Comparison of ENCODE assay signal across 1 cellular context in the genomic region with DNA sequence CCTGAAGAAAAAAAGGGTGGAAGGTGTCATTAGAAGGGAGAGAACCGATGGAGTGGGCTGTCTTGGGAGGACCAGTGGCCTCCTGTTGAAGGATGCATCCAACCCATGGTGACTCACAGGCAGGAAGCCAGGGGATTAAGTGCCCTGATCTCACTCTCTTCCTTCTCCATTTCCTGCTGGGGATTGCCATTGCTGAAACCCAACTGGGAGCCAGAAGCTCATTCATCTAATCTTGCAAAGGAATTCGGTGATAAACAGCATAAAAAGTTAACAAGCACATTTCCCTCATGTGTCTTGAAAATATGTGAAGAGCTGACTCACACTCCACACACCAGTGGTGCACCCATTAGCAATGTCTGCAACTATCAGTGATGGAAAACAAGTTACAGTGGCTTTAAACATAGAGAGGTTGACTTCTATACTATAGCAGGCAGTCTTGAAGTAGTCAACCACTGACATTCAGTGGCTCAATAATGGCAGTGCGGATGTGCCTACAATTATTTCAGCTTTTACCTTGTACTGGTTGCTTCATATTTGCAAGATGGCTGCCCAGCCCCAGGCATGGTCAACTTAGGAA.
TF ChIP-seq lines count a peak whose summit lies in the region.

No MANE protein-coding gene starts in this region.

TF ChIP-seq in K562, 482 proteins besides CTCF, POLR2A, EP300 and RAD21 (continued from another document and continues in another):
- TF ChIP-seq CREB1 (IDR thresholded peaks at IDR 0.05): no peak
- no peak for TF ChIP-seq CREB1 (CRISPR knock-in tag; IDR thresholded peaks at IDR 0.05)
- no peak for TF ChIP-seq POU5F1 (IDR thresholded peaks at IDR 0.05; ENCODE audit: borderline replicate concordance, low read depth, low read length, partially characterized antibody)
- TF ChIP-seq L3MBTL2 (IDR thresholded peaks at IDR 0.05): peak; percentile 17; the same call in 1 of the 2 replicates
- no peak for TF ChIP-seq FOXA1 (IDR thresholded peaks at IDR 0.05; ENCODE audit: borderline replicate concordance)
- TF ChIP-seq TEAD4 (IDR thresholded peaks at IDR 0.05; ENCODE audit: low read length): no peak; the same call in 1 of the 2 replicates
- TF ChIP-seq TEAD4 (CRISPR knock-in tag; IDR thresholded peaks at IDR 0.05; ENCODE audit: borderline replicate concordance): no peak
- TF ChIP-seq ATF1 (CRISPR knock-in tag; IDR thresholded peaks at IDR 0.05): no peak
- TF ChIP-seq ATF1 (tag; IDR thresholded peaks at IDR 0.05): 0 out of 2 replicates have a peak, but pooled peaks have one; percentile 12
- peak; percentile 24; the same call in 1 of the 2 replicates for TF ChIP-seq MYNN (IDR thresholded peaks at IDR 0.05)
- TF ChIP-seq MYNN (CRISPR knock-in tag; IDR thresholded peaks at IDR 0.05): no peak
- no peak for TF ChIP-seq HDAC6 (IDR thresholded peaks at IDR 0.05; ENCODE audit: low read depth, low read length)
- peak; percentile 44 for TF ChIP-seq CEBPB (tag; IDR thresholded peaks at IDR 0.05)
- TF ChIP-seq MBD2 (IDR thresholded peaks at IDR 0.05; ENCODE audit: borderline replicate concordance, low read depth): peak; percentile 37; the same call in 1 of the 2 replicates
- no peak for TF ChIP-seq NR4A1 (CRISPR knock-in tag; IDR thresholded peaks at IDR 0.05)
- peak; percentile 34; the same call in 1 of the 2 replicates for TF ChIP-seq NR4A1 (tag; IDR thresholded peaks at IDR 0.05)
- TF ChIP-seq GABPB1 (CRISPR knock-in tag; IDR thresholded peaks at IDR 0.05): peak; percentile 78
- peak; percentile 57; the same call in 1 of the 2 replicates for TF ChIP-seq SMARCE1 (IDR thresholded peaks at IDR 0.05)
- peak; percentile 86 for TF ChIP-seq CTBP1 (IDR thresholded peaks at IDR 0.05; ENCODE audit: borderline replicate concordance)
- TF ChIP-seq EHMT2 (IDR thresholded peaks at IDR 0.05): peak; percentile 93
- no peak for TF ChIP-seq HMG20B (CRISPR knock-in tag; IDR thresholded peaks at IDR 0.05)
- TF ChIP-seq, protein P1, sequence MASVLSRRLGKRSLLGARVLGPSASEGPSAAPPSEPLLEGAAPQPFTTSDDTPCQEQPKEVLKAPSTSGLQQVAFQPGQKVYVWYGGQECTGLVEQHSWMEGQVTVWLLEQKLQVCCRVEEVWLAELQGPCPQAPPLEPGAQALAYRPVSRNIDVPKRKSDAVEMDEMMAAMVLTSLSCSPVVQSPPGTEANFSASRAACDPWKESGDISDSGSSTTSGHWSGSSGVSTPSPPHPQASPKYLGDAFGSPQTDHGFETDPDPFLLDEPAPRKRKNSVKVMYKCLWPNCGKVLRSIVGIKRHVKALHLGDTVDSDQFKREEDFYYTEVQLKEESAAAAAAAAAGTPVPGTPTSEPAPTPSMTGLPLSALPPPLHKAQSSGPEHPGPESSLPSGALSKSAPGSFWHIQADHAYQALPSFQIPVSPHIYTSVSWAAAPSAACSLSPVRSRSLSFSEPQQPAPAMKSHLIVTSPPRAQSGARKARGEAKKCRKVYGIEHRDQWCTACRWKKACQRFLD (CRISPR knock-in tag; IDR thresholded peaks at IDR 0.05): 0 out of 2 replicates have a peak, but pooled peaks have one; percentile 5
- peak; percentile 88 for TF ChIP-seq ETV5 (CRISPR knock-in tag; IDR thresholded peaks at IDR 0.05; ENCODE audit: low read depth)
- TF ChIP-seq, protein P2, sequence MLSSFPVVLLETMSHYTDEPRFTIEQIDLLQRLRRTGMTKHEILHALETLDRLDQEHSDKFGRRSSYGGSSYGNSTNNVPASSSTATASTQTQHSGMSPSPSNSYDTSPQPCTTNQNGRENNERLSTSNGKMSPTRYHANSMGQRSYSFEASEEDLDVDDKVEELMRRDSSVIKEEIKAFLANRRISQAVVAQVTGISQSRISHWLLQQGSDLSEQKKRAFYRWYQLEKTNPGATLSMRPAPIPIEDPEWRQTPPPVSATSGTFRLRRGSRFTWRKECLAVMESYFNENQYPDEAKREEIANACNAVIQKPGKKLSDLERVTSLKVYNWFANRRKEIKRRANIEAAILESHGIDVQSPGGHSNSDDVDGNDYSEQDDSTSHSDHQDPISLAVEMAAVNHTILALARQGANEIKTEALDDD (IDR thresholded peaks at IDR 0.05): peak; percentile 30; the same call in 1 of the 2 replicates
- TF ChIP-seq ZC3H4 (CRISPR knock-in tag; IDR thresholded peaks at IDR 0.05; ENCODE audit: borderline replicate concordance): no peak
- TF ChIP-seq CBX3 (IDR thresholded peaks at IDR 0.05; ENCODE audit: borderline replicate concordance in 1 of 2, low read length in 2 of 2): peak in 1 of 2 experiments; percentile 73; a peak in 1 of 3 replicates
- TF ChIP-seq, protein P3, sequence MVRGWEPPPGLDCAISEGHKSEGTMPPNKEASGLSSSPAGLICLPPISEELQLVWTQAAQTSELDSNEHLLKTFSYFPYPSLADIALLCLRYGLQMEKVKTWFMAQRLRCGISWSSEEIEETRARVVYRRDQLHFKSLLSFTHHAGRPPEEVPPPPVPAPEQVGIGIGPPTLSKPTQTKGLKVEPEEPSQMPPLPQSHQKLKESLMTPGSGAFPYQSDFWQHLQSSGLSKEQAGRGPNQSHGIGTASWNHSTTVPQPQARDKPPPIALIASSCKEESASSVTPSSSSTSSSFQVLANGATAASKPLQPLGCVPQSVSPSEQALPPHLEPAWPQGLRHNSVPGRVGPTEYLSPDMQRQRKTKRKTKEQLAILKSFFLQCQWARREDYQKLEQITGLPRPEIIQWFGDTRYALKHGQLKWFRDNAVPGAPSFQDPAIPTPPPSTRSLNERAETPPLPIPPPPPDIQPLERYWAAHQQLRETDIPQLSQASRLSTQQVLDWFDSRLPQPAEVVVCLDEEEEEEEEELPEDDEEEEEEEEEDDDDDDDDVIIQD (CRISPR knock-in tag; IDR thresholded peaks at IDR 0.05): no peak
- TF ChIP-seq ETV6 (IDR thresholded peaks at IDR 0.05; ENCODE audit: borderline replicate concordance in 1 of 2, low read depth in 2 of 2, low read length in 1 of 2): peak; percentile 64 to 69; a peak in 2 of 4 replicates
- no peak for TF ChIP-seq ETV6 (CRISPR knock-in tag; IDR thresholded peaks at IDR 0.05; ENCODE audit: borderline replicate concordance)
- no peak for TF ChIP-seq NFYB (IDR thresholded peaks at IDR 0.05; ENCODE audit: extremely low read depth, insufficient read length)
- TF ChIP-seq ZNF311 (CRISPR knock-in tag; IDR thresholded peaks at IDR 0.05): 0 out of 2 replicates have a peak, but pooled peaks have one; percentile 64
- TF ChIP-seq, protein P4, sequence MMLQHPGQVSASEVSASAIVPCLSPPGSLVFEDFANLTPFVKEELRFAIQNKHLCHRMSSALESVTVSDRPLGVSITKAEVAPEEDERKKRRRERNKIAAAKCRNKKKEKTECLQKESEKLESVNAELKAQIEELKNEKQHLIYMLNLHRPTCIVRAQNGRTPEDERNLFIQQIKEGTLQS (IDR thresholded peaks at IDR 0.05): peak; percentile 93
- TF ChIP-seq, protein P4 (CRISPR knock-in tag; conservative IDR thresholded peaks at IDR 0.05): no peak
- TF ChIP-seq, protein P5, sequence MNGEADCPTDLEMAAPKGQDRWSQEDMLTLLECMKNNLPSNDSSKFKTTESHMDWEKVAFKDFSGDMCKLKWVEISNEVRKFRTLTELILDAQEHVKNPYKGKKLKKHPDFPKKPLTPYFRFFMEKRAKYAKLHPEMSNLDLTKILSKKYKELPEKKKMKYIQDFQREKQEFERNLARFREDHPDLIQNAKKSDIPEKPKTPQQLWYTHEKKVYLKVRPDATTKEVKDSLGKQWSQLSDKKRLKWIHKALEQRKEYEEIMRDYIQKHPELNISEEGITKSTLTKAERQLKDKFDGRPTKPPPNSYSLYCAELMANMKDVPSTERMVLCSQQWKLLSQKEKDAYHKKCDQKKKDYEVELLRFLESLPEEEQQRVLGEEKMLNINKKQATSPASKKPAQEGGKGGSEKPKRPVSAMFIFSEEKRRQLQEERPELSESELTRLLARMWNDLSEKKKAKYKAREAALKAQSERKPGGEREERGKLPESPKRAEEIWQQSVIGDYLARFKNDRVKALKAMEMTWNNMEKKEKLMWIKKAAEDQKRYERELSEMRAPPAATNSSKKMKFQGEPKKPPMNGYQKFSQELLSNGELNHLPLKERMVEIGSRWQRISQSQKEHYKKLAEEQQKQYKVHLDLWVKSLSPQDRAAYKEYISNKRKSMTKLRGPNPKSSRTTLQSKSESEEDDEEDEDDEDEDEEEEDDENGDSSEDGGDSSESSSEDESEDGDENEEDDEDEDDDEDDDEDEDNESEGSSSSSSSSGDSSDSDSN (IDR thresholded peaks at IDR 0.05; ENCODE audit: borderline replicate concordance in 1 of 2, low read depth in 2 of 2, low read length in 2 of 2): no peak
- 0 out of 2 replicates have a peak, but pooled peaks have one; percentile 18 for TF ChIP-seq ZKSCAN8 (CRISPR knock-in tag; IDR thresholded peaks at IDR 0.05)
- TF ChIP-seq, protein P6, sequence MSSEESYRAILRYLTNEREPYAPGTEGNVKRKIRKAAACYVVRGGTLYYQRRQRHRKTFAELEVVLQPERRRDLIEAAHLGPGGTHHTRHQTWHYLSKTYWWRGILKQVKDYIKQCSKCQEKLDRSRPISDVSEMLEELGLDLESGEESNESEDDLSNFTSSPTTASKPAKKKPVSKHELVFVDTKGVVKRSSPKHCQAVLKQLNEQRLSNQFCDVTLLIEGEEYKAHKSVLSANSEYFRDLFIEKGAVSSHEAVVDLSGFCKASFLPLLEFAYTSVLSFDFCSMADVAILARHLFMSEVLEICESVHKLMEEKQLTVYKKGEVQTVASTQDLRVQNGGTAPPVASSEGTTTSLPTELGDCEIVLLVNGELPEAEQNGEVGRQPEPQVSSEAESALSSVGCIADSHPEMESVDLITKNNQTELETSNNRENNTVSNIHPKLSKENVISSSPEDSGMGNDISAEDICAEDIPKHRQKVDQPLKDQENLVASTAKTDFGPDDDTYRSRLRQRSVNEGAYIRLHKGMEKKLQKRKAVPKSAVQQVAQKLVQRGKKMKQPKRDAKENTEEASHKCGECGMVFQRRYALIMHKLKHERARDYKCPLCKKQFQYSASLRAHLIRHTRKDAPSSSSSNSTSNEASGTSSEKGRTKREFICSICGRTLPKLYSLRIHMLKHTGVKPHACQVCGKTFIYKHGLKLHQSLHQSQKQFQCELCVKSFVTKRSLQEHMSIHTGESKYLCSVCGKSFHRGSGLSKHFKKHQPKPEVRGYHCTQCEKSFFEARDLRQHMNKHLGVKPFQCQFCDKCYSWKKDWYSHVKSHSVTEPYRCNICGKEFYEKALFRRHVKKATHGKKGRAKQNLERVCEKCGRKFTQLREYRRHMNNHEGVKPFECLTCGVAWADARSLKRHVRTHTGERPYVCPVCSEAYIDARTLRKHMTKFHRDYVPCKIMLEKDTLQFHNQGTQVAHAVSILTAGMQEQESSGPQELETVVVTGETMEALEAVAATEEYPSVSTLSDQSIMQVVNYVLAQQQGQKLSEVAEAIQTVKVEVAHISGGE (CRISPR knock-in tag; IDR thresholded peaks at IDR 0.05): peak in 2 of 3 experiments; percentile 48 to 67; a peak in 3 of 6 replicates
- TF ChIP-seq KHSRP (IDR thresholded peaks at IDR 0.05): no peak
- no peak for TF ChIP-seq DIDO1 (tag; IDR thresholded peaks at IDR 0.05; ENCODE audit: low read depth)
- TF ChIP-seq, protein P7, sequence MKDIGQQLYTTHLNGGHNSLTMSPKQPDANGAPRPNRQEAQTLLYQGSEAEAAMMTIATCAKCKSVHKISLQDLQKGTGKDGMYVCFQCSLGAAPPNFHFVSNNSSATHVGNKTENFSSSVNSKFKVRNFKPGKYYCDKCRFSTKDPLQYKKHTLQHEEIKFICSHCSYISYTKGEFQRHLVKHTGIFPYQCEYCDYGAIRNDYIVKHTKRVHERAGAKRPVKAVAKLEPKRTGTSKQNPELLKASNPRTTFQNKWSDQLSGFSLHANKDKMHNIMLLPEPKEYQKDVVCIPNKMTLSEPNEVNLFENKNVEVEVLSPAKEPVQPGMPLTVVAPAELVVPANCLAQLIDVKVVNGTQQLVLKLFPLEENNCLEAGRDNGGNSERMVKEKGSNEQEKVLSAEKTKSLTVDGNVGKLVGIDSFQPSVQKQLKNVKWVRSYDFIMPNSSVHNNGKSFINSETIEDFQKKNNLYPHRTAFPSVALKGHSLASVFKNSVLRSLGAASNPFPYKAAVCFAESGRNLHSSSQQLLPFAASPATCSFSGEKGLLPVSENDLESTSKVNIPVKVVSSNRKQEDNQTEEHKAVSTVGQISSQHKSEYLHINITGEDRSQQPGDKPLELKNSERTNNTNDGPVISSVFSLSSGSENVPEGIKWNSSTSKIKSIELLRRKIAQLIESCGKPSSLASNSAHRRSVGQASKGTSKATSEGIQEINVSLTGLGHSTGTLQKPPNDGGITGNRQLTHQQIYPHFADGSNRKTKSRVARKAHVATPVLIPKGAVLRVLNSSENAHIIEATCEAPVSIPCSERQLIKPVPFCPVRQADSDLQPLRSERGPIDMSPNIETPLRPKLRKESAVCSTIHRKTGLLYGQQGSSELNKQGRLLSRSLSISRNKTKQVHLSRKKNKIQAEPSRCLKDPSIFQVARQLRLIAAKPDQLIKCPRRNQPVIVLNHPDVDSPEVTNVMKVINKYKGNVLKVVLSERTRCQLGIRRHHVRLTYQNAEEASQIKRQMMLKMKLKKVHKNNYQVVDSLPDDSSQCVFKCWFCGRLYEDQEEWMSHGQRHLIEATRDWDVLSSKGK (CRISPR knock-in tag; IDR thresholded peaks at IDR 0.05): no peak
- TF ChIP-seq, protein P8, sequence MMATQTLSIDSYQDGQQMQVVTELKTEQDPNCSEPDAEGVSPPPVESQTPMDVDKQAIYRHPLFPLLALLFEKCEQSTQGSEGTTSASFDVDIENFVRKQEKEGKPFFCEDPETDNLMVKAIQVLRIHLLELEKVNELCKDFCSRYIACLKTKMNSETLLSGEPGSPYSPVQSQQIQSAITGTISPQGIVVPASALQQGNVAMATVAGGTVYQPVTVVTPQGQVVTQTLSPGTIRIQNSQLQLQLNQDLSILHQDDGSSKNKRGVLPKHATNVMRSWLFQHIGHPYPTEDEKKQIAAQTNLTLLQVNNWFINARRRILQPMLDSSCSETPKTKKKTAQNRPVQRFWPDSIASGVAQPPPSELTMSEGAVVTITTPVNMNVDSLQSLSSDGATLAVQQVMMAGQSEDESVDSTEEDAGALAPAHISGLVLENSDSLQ (IDR thresholded peaks at IDR 0.05): peak; percentile 36; the same call in 1 of the 2 replicates
- TF ChIP-seq HIVEP1 (CRISPR knock-in tag; IDR thresholded peaks at IDR 0.05): no peak
